In genomic region chr9:4980046-4980727, GRCh38 we compare ENCODE assay signal across 1 cellular context.
TF ChIP-seq lines count a peak whose summit lies in the region.

No MANE protein-coding gene starts in this region.

TF ChIP-seq in GM12878, 131 proteins besides CTCF, POLR2A, EP300 and RAD21 (continued from another document):
- TF ChIP-seq, protein P1, sequence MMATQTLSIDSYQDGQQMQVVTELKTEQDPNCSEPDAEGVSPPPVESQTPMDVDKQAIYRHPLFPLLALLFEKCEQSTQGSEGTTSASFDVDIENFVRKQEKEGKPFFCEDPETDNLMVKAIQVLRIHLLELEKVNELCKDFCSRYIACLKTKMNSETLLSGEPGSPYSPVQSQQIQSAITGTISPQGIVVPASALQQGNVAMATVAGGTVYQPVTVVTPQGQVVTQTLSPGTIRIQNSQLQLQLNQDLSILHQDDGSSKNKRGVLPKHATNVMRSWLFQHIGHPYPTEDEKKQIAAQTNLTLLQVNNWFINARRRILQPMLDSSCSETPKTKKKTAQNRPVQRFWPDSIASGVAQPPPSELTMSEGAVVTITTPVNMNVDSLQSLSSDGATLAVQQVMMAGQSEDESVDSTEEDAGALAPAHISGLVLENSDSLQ (IDR thresholded peaks at IDR 0.05), result peak; percentile 25; the same call in 1 of the 2 replicates
- peak; percentile 29; the same call in 1 of the 2 replicates for TF ChIP-seq JUNB (IDR thresholded peaks at IDR 0.05)
TF ChIP-seq in GM12878: peak in this region for 5.
